In genomic region chr16:54986404-54986803, GRCh38 we compare ENCODE assay signal across 20 cellular contexts. TPM values are rescaled to one million over a fixed set of nuclear protein-coding genes. Genes with fewer than 3 reads are reported as not detected.
"Had no signal": no experiment of that assay in that cellular context is flagged by ENCODE, and none has a peak within 500 bp of the region (broad histone marks: within the 10 kb centered on the region; RNA-seq: fewer than 3 reads in every experiment).

No MANE protein-coding gene starts in this region.

- ATAC-seq: activated naive CD4-positive, alpha-beta T cell treated with anti-CD3 and anti-CD28 coated beads, Interleukin-2, amount 50 U/mL, for 72 hours; body of pancreas; foreskin keratinocyte; left colon; lower lobe of right lung; pancreas; SK-N-SH treated with all-trans-retinoic acid at 6 μM for 48 hours; stimulated activated naive B cell treated with anti-CD40 and anti-IgM and Interleukin-4, amounts not matched to agents 10 μg/mL and 1 μg/mL and 100 μg/mL, for 72 hours had no signal

- H3K9me3 ChIP-seq: body of pancreas, lower lobe of right lung, pancreas had no signal

- FAIRE-seq: pancreas had no signal

- H3K4me1 ChIP-seq: body of pancreas, foreskin keratinocyte, lower lobe of right lung, pancreas had no signal

- H3K27ac ChIP-seq: body of pancreas, coronary artery, foreskin keratinocyte, lower lobe of right lung, pancreas had no signal

- H3K27me3 ChIP-seq: body of pancreas, foreskin keratinocyte had no signal

- H3K4me3 ChIP-seq: body of pancreas, coronary artery, lower lobe of right lung, pancreas had no signal

- DNase-seq: activated CD4-positive, alpha-beta T cell treated with anti-CD3 and anti-CD28 coated beads for 1 hour; activated CD4-positive, alpha-beta T cell treated with anti-CD3 and anti-CD28 coated beads, Interleukin-2, amount 50 U/mL, for 4 hours; activated effector memory CD4-positive, alpha-beta T cell treated with Interleukin-2 at 50 U/mL for 16 hours; activated T-cell treated with anti-CD3 and anti-CD28 coated beads, Interleukin-2, amount 50 U/mL, for 1 hour; amniotic stem cell; body of pancreas; central memory CD4-positive, alpha-beta T cell; effector CD8-positive, alpha-beta T cell; foreskin keratinocyte; left colon; lower lobe of right lung; pancreas; stimulated activated CD4-positive, alpha-beta T cell treated with anti-CD3 and anti-CD28 coated beads, Interleukin-4, amount 100 ng/mL, for 1 hour; stimulated activated naive B cell treated with anti-CD40 and anti-IgM and Interleukin-4, amounts not matched to agents 10 μg/mL and 1 μg/mL and 100 μg/mL, for 72 hours; T-helper 1 cell; T1000; trophoblast cell had no signal

- H3K36me3 ChIP-seq: lower lobe of right lung, pancreas had no signal

RNA-seq across cellular contexts. Expression of gene IRX5, which starts 55.7 kb away (rescaled TPM):
- total RNA-seq: activated naive CD4-positive, alpha-beta T cell treated with anti-CD3 and anti-CD28 coated beads, Interleukin-2, amount 50 U/mL, for 72 hours; left colon had no signal
